ENCODE assay signal across 1 cellular context in genomic region chr2:218272531-218273212, GRCh38.
TF ChIP-seq lines count a peak whose summit lies in the region.

No MANE protein-coding gene starts in this region.

TF ChIP-seq in HepG2, 621 proteins besides CTCF, POLR2A, EP300 and RAD21 (continued from another document and continues in another):
- TF ChIP-seq HNF1B (CRISPR knock-in tag; IDR thresholded peaks at IDR 0.05) (peak; percentile 79; the same call in 1 of the 2 replicates), CBX1 (IDR thresholded peaks at IDR 0.05; ENCODE audit: low read depth) (no peak), BATF2 (CRISPR knock-in tag; IDR thresholded peaks at IDR 0.05) (no peak), TAF1 (CRISPR knock-in tag; IDR thresholded peaks at IDR 0.05) (no peak), JARID2 (CRISPR knock-in tag; IDR thresholded peaks at IDR 0.05; ENCODE audit: insufficient replicate concordance) (peak; percentile 16), ZNF558 (CRISPR knock-in tag; IDR thresholded peaks at IDR 0.05; ENCODE audit: borderline replicate concordance) (no peak), ZNF274 (CRISPR knock-in tag; IDR thresholded peaks at IDR 0.05) (peak; percentile 68; the same call in 1 of the 2 replicates), RORA (CRISPR knock-in tag; IDR thresholded peaks at IDR 0.05) (no peak), ZNF430 (CRISPR knock-in tag; IDR thresholded peaks at IDR 0.05) (no peak), ZNF468 (CRISPR knock-in tag; IDR thresholded peaks at IDR 0.05) (no peak), KAT8 (CRISPR knock-in tag; IDR thresholded peaks at IDR 0.05) (peak; percentile 54; the same call in 1 of the 2 replicates), XRCC5 (optimal IDR thresholded peaks at IDR 0.05; ENCODE audit: low read length) (peak; percentile 95), ZUFSP (CRISPR knock-in tag; IDR thresholded peaks at IDR 0.05; ENCODE audit: borderline replicate concordance) (no peak), ZNF660 (CRISPR knock-in tag; IDR thresholded peaks at IDR 0.05; ENCODE audit: borderline replicate concordance, low read depth) (no peak), AHDC1 (CRISPR knock-in tag; IDR thresholded peaks at IDR 0.05; ENCODE audit: borderline replicate concordance) (no peak), MAFF (IDR thresholded peaks at IDR 0.05; ENCODE audit: low read depth, low read length) (no peak), CHD4 (IDR thresholded peaks at IDR 0.05; ENCODE audit: borderline replicate concordance, low read length) (no peak), SIN3A (IDR thresholded peaks at IDR 0.05; ENCODE audit: borderline replicate concordance, low read depth, low read length) (no peak), ATF6 (CRISPR knock-in tag; conservative IDR thresholded peaks at IDR 0.05) (no peak), U2AF1 (optimal IDR thresholded peaks at IDR 0.05; ENCODE audit: low read depth, low read length) (no peak), FIP1L1 (IDR thresholded peaks at IDR 0.05; ENCODE audit: borderline replicate concordance, insufficient read depth, low read depth, low read length) (no peak), REL (CRISPR knock-in tag; conservative IDR thresholded peaks at IDR 0.05) (no peak), ELF4 (CRISPR knock-in tag; IDR thresholded peaks at IDR 0.05; ENCODE audit: borderline replicate concordance) (no peak), PITX1 (CRISPR knock-in tag; IDR thresholded peaks at IDR 0.05) (0 out of 2 replicates have a peak, but pooled peaks have one; percentile 41), NR2F6 (IDR thresholded peaks at IDR 0.05) (no peak), NR2F6 (CRISPR knock-in tag; IDR thresholded peaks at IDR 0.05) (peak; percentile 43; the same call in 1 of the 2 replicates), HOXA5 (CRISPR knock-in tag; IDR thresholded peaks at IDR 0.05) (no peak), GABPB1 (CRISPR knock-in tag; IDR thresholded peaks at IDR 0.05) (peak; percentile 29; the same call in 1 of the 2 replicates), CBX2 (IDR thresholded peaks at IDR 0.05; ENCODE audit: low read depth, low read length) (no peak), CBX2 (CRISPR knock-in tag; IDR thresholded peaks at IDR 0.05; ENCODE audit: low read depth) (no peak), KDM3A (CRISPR knock-in tag; IDR thresholded peaks at IDR 0.05; ENCODE audit: low read depth) (peak; percentile 78; the same call in 1 of the 2 replicates), DR1 (CRISPR knock-in tag; IDR thresholded peaks at IDR 0.05) (no peak; the same call in 1 of the 2 replicates), IKZF5 (CRISPR knock-in tag; IDR thresholded peaks at IDR 0.05) (peak; percentile 67), ZBTB33 (CRISPR knock-in tag; IDR thresholded peaks at IDR 0.05) (peak; percentile 37), SRSF9 (IDR thresholded peaks at IDR 0.05; ENCODE audit: borderline replicate concordance, insufficient read depth, low read depth, low read length, poor library complexity, severe bottlenecking) (no peak), HINFP (CRISPR knock-in tag; IDR thresholded peaks at IDR 0.05; ENCODE audit: low read depth) (no peak), PAWR (CRISPR knock-in tag; IDR thresholded peaks at IDR 0.05; ENCODE audit: borderline replicate concordance) (no peak), ZBTB14 (CRISPR knock-in tag; IDR thresholded peaks at IDR 0.05) (no peak), ZBTB10 (CRISPR knock-in tag; IDR thresholded peaks at IDR 0.05; ENCODE audit: borderline replicate concordance) (no peak), KDM6A (CRISPR knock-in tag; IDR thresholded peaks at IDR 0.05; ENCODE audit: low read depth) (no peak), ADNP (CRISPR knock-in tag; IDR thresholded peaks at IDR 0.05) (no peak), MED1 (CRISPR knock-in tag; IDR thresholded peaks at IDR 0.05) (peak; percentile 58; the same call in 1 of the 2 replicates)
